Comparison of ENCODE assay signal across 1 cellular context in genomic region chr5:71905804-71906711, GRCh38.
TF ChIP-seq lines count a peak whose summit lies in the region.

No MANE protein-coding gene starts in this region.

TF ChIP-seq in GM12878, 131 proteins besides CTCF, POLR2A, EP300 and RAD21 (continued from another document):
- TF ChIP-seq ZBTB4 (CRISPR knock-in tag; IDR thresholded peaks at IDR 0.05): no peak
- no peak for TF ChIP-seq ESRRA (IDR thresholded peaks at IDR 0.05; ENCODE audit: low read length)
- TF ChIP-seq E2F4 (IDR thresholded peaks at IDR 0.05; ENCODE audit: low read depth, low read length): no peak
- TF ChIP-seq JUNB (IDR thresholded peaks at IDR 0.05): no peak
